Comparison of ENCODE assay signal across 22 cellular contexts in the genomic region with DNA sequence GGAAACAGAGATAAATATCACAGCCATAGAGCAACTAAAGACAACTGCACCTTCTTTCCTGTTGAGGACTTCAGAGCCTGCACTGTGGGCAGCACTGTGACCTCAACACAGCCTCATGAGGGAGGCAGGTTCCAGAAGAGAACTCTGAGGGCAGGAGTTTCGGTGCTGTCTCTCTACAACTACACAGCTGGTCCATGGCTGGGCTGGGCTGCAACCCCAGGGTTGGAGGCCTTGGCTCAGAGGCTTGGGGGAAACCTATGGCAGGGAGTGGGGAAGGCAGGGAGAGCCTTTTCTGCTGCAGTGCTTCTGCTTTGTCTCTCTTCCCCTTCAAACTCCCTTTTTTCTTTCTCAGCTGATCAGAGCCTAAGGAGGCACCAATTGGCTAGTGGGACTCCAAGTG.
A peak's percentile ranks its signal among the peaks of the same experiment; 100 is the strongest.
DNase-seq lines count a peak whose midpoint lies in the region; ATAC-seq and TF ChIP-seq lines count a peak whose summit lies in the region.
"Had no signal": no experiment of that assay in that cellular context is flagged by ENCODE, and none has a peak within 500 bp of the region (broad histone marks: within the 10 kb centered on the region; RNA-seq: fewer than 3 reads in every experiment).

No MANE protein-coding gene starts in this region.

- WGBS in neuronal stem cell (ENCODE audit: extremely low coverage in 2 of 2, insufficient read length in 2 of 2, insufficient replicate concordance in 1 of 2), 2 donors: no CpG with 5 or more reads among the region's 1 CpG

- no peak overlapping the region for H3K9ac ChIP-seq in neuronal stem cell (ENCODE audit: low read depth, low read length, poor library complexity)
- H3K9ac ChIP-seq: BLaER1 treated with 17β-estradiol and CSF1 and Interleukin-3, amounts not matched to agents 10 nM and 100 nM had no signal

- H3K4me1 ChIP-seq in neuronal stem cell (ENCODE audit: control insufficient read depth in 2 of 2, insufficient read depth in 1 of 2, low read depth in 1 of 2, low read length in 2 of 2) (peaks cover 12 to 30% of the 10 kb centered on the region in 2 donors), vagina (no peaks in the 10 kb centered on the region)
- H3K4me1 ChIP-seq: A549; BLaER1 treated with 17β-estradiol and CSF1 and Interleukin-3, amounts not matched to agents 10 nM and 100 nM; HAP-1 had no signal

- no peak for TF ChIP-seq CTCF in vagina (IDR thresholded peaks at IDR 0.05)

- peaks cover 17% of the 10 kb centered on the region for H3K27me3 Mint-ChIP-seq in activated naive CD8-positive, alpha-beta T cell treated with anti-CD3 and anti-CD28 coated beads, Interleukin-2, amount 50 U/mL, for 24 hours
- peaks cover 45% of the 10 kb centered on the region for H3K27me3 Mint-ChIP-seq in activated naive CD8-positive, alpha-beta T cell treated with anti-CD3 and anti-CD28 coated beads for 36 hours

- H3K36me3 ChIP-seq in neuronal stem cell (replicated peaks in 1 of 2; ENCODE audit: control insufficient read depth in 2 of 2, insufficient read depth in 2 of 2, low read length in 2 of 2) (no peaks in the 10 kb centered on the region), vagina (no peaks in the 10 kb centered on the region)
- H3K36me3 ChIP-seq: BE2C; BLaER1 treated with 17β-estradiol and CSF1 and Interleukin-3, amounts not matched to agents 10 nM and 100 nM; HAP-1 had no signal

- no peak overlapping the region for H3K4ac ChIP-seq in neuronal stem cell (ENCODE audit: low read length)

- H3K9me3 Mint-ChIP-seq in activated naive CD8-positive, alpha-beta T cell treated with anti-CD3 and anti-CD28 coated beads, Interleukin-2, amount 50 U/mL, for 24 hours: no peaks in the 10 kb centered on the region
- no peaks in the 10 kb centered on the region for H3K9me3 Mint-ChIP-seq in activated naive CD8-positive, alpha-beta T cell treated with anti-CD3 and anti-CD28 coated beads for 36 hours
- H3K9me3 Mint-ChIP-seq: CD8-positive, alpha-beta memory T cell; HFFc6 had no signal

- no peak overlapping the region for H3K14ac ChIP-seq in neuronal stem cell (ENCODE audit: low read length)

- H3K27ac ChIP-seq in neuronal stem cell (replicated peaks; ENCODE audit: low read length) (no peak overlapping the region), vagina (no peak overlapping the region)
- H3K27ac ChIP-seq: A549; BLaER1 treated with 17β-estradiol and CSF1 and Interleukin-3, amounts not matched to agents 10 nM and 100 nM had no signal

- H3K79me1 ChIP-seq in neuronal stem cell (ENCODE audit: low read depth, low read length): no peaks in the 10 kb centered on the region

- H3K23ac ChIP-seq in neuronal stem cell (ENCODE audit: low read depth, low read length, poor library complexity): no peak overlapping the region

- no peak for TF ChIP-seq POLR2A in vagina (IDR thresholded peaks at IDR 0.05)

- H2BK120ac ChIP-seq in neuronal stem cell (ENCODE audit: low read depth, low read length): no peak overlapping the region

- H2AK5ac ChIP-seq in neuronal stem cell (ENCODE audit: low read depth, low read length): no peak overlapping the region

- peaks cover 0 to 4% of the 10 kb centered on the region in 2 donors for H3K9me3 ChIP-seq in neuronal stem cell (replicated peaks in 1 of 2; ENCODE audit: control insufficient read depth in 2 of 2, insufficient read depth in 1 of 2, low read depth in 1 of 2, low read length in 2 of 2)
- no peaks in the 10 kb centered on the region for H3K9me3 ChIP-seq in vagina
- H3K9me3 ChIP-seq: A549, BE2C, HAP-1 had no signal

- no peak overlapping the region for H3K27ac Mint-ChIP-seq in activated naive CD8-positive, alpha-beta T cell treated with anti-CD3 and anti-CD28 coated beads, Interleukin-2, amount 50 U/mL, for 24 hours
- H3K27ac Mint-ChIP-seq in activated naive CD8-positive, alpha-beta T cell treated with anti-CD3 and anti-CD28 coated beads for 36 hours: no peak overlapping the region
- H3K27ac Mint-ChIP-seq: CD4-positive, alpha-beta T cell; GM23338; HFFc6 had no signal

- peak; percentile 16 for ATAC-seq in activated naive CD8-positive, alpha-beta T cell treated with anti-CD3 and anti-CD28 coated beads, Interleukin-2, amount 50 U/mL, for 24 hours
- ATAC-seq in HG03354 (IDR thresholded peaks at IDR 0.05; ENCODE audit: poor library complexity, severe bottlenecking, unreplicated experiment) (no peak), HG02610 (IDR thresholded peaks at IDR 0.05; ENCODE audit: unreplicated experiment) (no peak)
- ATAC-seq: A549, GM23338 had no signal

- H2AFZ ChIP-seq in neuronal stem cell (ENCODE audit: low read length): no peak overlapping the region
- H2AFZ ChIP-seq: GM23338 had no signal

- H2BK12ac ChIP-seq in neuronal stem cell (ENCODE audit: low read length): no peak overlapping the region

- H2BK5ac ChIP-seq in neuronal stem cell (ENCODE audit: low read length): no peak overlapping the region

- H3K4me3 Mint-ChIP-seq in activated naive CD8-positive, alpha-beta T cell treated with anti-CD3 and anti-CD28 coated beads, Interleukin-2, amount 50 U/mL, for 24 hours: no peak overlapping the region
- H3K4me3 Mint-ChIP-seq in activated naive CD8-positive, alpha-beta T cell treated with anti-CD3 and anti-CD28 coated beads for 36 hours: no peak overlapping the region
- H3K4me3 Mint-ChIP-seq: CD14-positive monocyte; CD4-positive, alpha-beta T cell; CD8-positive, alpha-beta memory T cell; GM23338; HFFc6 had no signal

- no peak overlapping the region for H4K91ac ChIP-seq in neuronal stem cell (ENCODE audit: low read depth, low read length, poor library complexity)

- H3K4me1 Mint-ChIP-seq in activated naive CD8-positive, alpha-beta T cell treated with anti-CD3 and anti-CD28 coated beads, Interleukin-2, amount 50 U/mL, for 24 hours: no peaks in the 10 kb centered on the region
- no peaks in the 10 kb centered on the region for H3K4me1 Mint-ChIP-seq in activated naive CD8-positive, alpha-beta T cell treated with anti-CD3 and anti-CD28 coated beads for 36 hours
- H3K4me1 Mint-ChIP-seq: CD14-positive monocyte; CD8-positive, alpha-beta memory T cell had no signal

- no peak overlapping the region for H3K4me3 ChIP-seq in neuronal stem cell (ENCODE audit: low read length in 2 of 2)
- no peak overlapping the region for H3K4me3 ChIP-seq in vagina
- H3K4me3 ChIP-seq: A549; BLaER1 treated with 17β-estradiol and CSF1 and Interleukin-3, amounts not matched to agents 10 nM and 100 nM; GM23338; HAP-1 had no signal

- H3K27me3 ChIP-seq in neuronal stem cell (ENCODE audit: control insufficient read depth in 3 of 3, insufficient read depth in 3 of 3, low read depth in 1 of 3, low read length in 3 of 3) (peaks cover 0 to 10% (median 0%) of the 10 kb centered on the region in 3 experiments), vagina (no peaks in the 10 kb centered on the region)
- H3K27me3 ChIP-seq: BE2C; BLaER1 treated with 17β-estradiol and CSF1 and Interleukin-3, amounts not matched to agents 10 nM and 100 nM had no signal

- H2BK15ac ChIP-seq in neuronal stem cell (ENCODE audit: low read length): no peak overlapping the region

- no peaks in the 10 kb centered on the region for H3K36me3 Mint-ChIP-seq in activated naive CD8-positive, alpha-beta T cell treated with anti-CD3 and anti-CD28 coated beads, Interleukin-2, amount 50 U/mL, for 24 hours (ENCODE audit: low read depth)
- no peaks in the 10 kb centered on the region for H3K36me3 Mint-ChIP-seq in activated naive CD8-positive, alpha-beta T cell treated with anti-CD3 and anti-CD28 coated beads for 36 hours
- H3K36me3 Mint-ChIP-seq: CD14-positive monocyte; CD8-positive, alpha-beta memory T cell had no signal

- no peak for DNase-seq in activated naive CD8-positive, alpha-beta T cell treated with anti-CD3 and anti-CD28 coated beads, Interleukin-2, amount 50 U/mL, for 24 hours
- no peak for DNase-seq in activated naive CD8-positive, alpha-beta T cell treated with anti-CD3 and anti-CD28 coated beads for 36 hours
- no peak for DNase-seq in neuronal stem cell (ENCODE audit: low spot score)
- DNase-seq in vagina (ENCODE audit: extremely low spot score in 2 of 2): peak; percentile 49 to 82
- DNase-seq: 8988T; ACHN; AML-193; BE2C; CD4-positive, alpha-beta T cell; CD8-positive, alpha-beta memory T cell; DMS 273 treated with DMSO at 0.1 percent for 48 hours; DMS53; DMS79 treated with DMSO at 0.1 percent for 48 hours; GF-D8; HFFc6 had no signal

- no peak overlapping the region for H4K8ac ChIP-seq in neuronal stem cell (ENCODE audit: low read depth, low read length)

- H3K4me2 ChIP-seq in neuronal stem cell (ENCODE audit: insufficient read depth, low read length, poor library complexity, severe bottlenecking): no peak overlapping the region
- H3K4me2 ChIP-seq: A549; BLaER1 treated with 17β-estradiol and CSF1 and Interleukin-3, amounts not matched to agents 10 nM and 100 nM; GM23338 had no signal

- peak overlapping the region; percentile 41 for H3K18ac ChIP-seq in neuronal stem cell (ENCODE audit: low read length)

- intact Hi-C loops in vagina (cut with DNase I): no loop called here

Comparison
In these comparisons a context has a peak if more than half of its experiments do, and no peak if none do; other contexts are left out.
1. DNase-seq: peak in vagina (2 of 2); none in activated naive CD8-positive, alpha-beta T cell treated with anti-CD3 and anti-CD28 coated beads, Interleukin-2, amount 50 U/mL, for 24 hours (single experiment), activated naive CD8-positive, alpha-beta T cell treated with anti-CD3 and anti-CD28 coated beads for 36 hours (single experiment) and neuronal stem cell (single experiment).